ENCODE assay signal across 8 cellular contexts in genomic region chr22:49825944-49826602, GRCh38. TPM values are rescaled to one million over a fixed set of nuclear protein-coding genes. Genes with fewer than 3 reads are reported as not detected.
DNase-seq lines count a peak whose midpoint lies in the region; ATAC-seq and TF ChIP-seq lines count a peak whose summit lies in the region.

No MANE protein-coding gene starts in this region.

- H3K4me3 Mint-ChIP-seq in T-helper 1 cell treated with Interleukin-12 subunit alpha and Interleukin-12 subunit beta and Interleukin-4 antibody, amounts not matched to agents 30 μg/mL and 1 μg/mL, for 36 hours = peak overlapping the region; percentile 91

- no peaks in the 10 kb centered on the region for H3K27me3 ChIP-seq in GM06990 (replicated peaks; ENCODE audit: control insufficient read depth, insufficient read depth, low read length)

- DNase-seq in GM06990 (ENCODE audit: extremely low read depth, insufficient read length) = peak; percentile 43
- DNase-seq in astrocyte of the hippocampus (ENCODE audit: low read depth, low spot score) = peak; percentile 48
- DNase-seq in lower leg skin (ENCODE audit: low spot score in 2 of 2) = no peak
- DNase-seq in stimulated activated CD8-positive, alpha-beta memory T cell treated with anti-CD3 and anti-CD28 coated beads, Interleukin-15, amount 100 ng/mL, for 4 hours (ENCODE audit: low read depth in 2 of 2) = peak; percentile 49 to 54
- DNase-seq in cerebellar nuclear complex (lab: John Stamatoyannopoulos, UW) = no peak

- H3K27ac Mint-ChIP-seq in T-helper 1 cell treated with Interleukin-12 subunit alpha and Interleukin-12 subunit beta and Interleukin-4 antibody, amounts not matched to agents 30 μg/mL and 1 μg/mL, for 36 hours = peak overlapping the region; percentile 92

- H3K4me3 ChIP-seq in GM06990 (replicated peaks; ENCODE audit: low read depth, low read length) = peak overlapping the region; percentile 87
- H3K4me3 ChIP-seq in lower leg skin (ENCODE audit: low read depth, poor library complexity, severe bottlenecking) = peak overlapping the region; percentile 61

- peaks cover 16% of the 10 kb centered on the region for H3K36me3 ChIP-seq in GM06990 (ENCODE audit: control insufficient read depth, insufficient read depth, low read length)

- H3K36me3 Mint-ChIP-seq in T-helper 1 cell treated with Interleukin-12 subunit alpha and Interleukin-12 subunit beta and Interleukin-4 antibody, amounts not matched to agents 30 μg/mL and 1 μg/mL, for 36 hours (ENCODE audit: low read depth) = peaks cover 30% of the 10 kb centered on the region

- no peaks in the 10 kb centered on the region for H3K9me3 Mint-ChIP-seq in T-helper 1 cell treated with Interleukin-12 subunit alpha and Interleukin-12 subunit beta and Interleukin-4 antibody, amounts not matched to agents 30 μg/mL and 1 μg/mL, for 36 hours

- intact Hi-C loops in lower leg skin (cut with DNase I; ENCODE audit: low total_unique reads) = no loop called here

- TF ChIP-seq CTCF in GM06990 (IDR thresholded peaks at IDR 0.05; ENCODE audit: insufficient read depth, low read length, poor library complexity, severe bottlenecking) (no peak), lower leg skin (IDR thresholded peaks at IDR 0.05) (no peak)

- ATAC-seq in GM21717 (IDR thresholded peaks at IDR 0.05; ENCODE audit: unreplicated experiment) = no peak
- no peak for ATAC-seq in GM18868 (IDR thresholded peaks at IDR 0.05; ENCODE audit: unreplicated experiment)

- H3K27me3 Mint-ChIP-seq in T-helper 1 cell treated with Interleukin-12 subunit alpha and Interleukin-12 subunit beta and Interleukin-4 antibody, amounts not matched to agents 30 μg/mL and 1 μg/mL, for 36 hours (ENCODE audit: low read depth) = peaks cover 3% of the 10 kb centered on the region

- WGBS in lower leg skin, 2 donors = 8% methylated on average over 31 of the region's 31 CpGs; no CpG with 5 or more reads in 1 of the 2 donors

- no peak for TF ChIP-seq POLR2A in lower leg skin (IDR thresholded peaks at IDR 0.05)

- H3K4me1 Mint-ChIP-seq in T-helper 1 cell treated with Interleukin-12 subunit alpha and Interleukin-12 subunit beta and Interleukin-4 antibody, amounts not matched to agents 30 μg/mL and 1 μg/mL, for 36 hours (ENCODE audit: low read depth) = peaks cover 37% of the 10 kb centered on the region

RNA-seq across cellular contexts. Expression of gene BRD1, which starts 1.6 kb away (rescaled TPM):
- total RNA-seq in lower leg skin = 100 to 1,000 TPM in 2 of 4 donors, 10 to 100 TPM in 2; 64.8 to 104 (median 89.8) TPM

RNA-seq across cellular contexts. Expression of gene ZBED4, which starts 27.6 kb away (rescaled TPM):
- 10 to 100 TPM in 1 of 4 donors, 1 to 10 TPM in 3; 8.6 to 11.6 (median 9.6) TPM for total RNA-seq in lower leg skin

Comparison
In these comparisons a context has a peak if more than half of its experiments do, and no peak if none do; other contexts are left out.
1. DNase-seq: peak in GM06990 (single experiment), astrocyte of the hippocampus (single experiment) and stimulated activated CD8-positive, alpha-beta memory T cell treated with anti-CD3 and anti-CD28 coated beads, Interleukin-15, amount 100 ng/mL, for 4 hours (2 of 2); none in lower leg skin (0 of 2) and cerebellar nuclear complex (0 of 2).